ENCODE assay signal across 2 cellular contexts in the genomic region with DNA sequence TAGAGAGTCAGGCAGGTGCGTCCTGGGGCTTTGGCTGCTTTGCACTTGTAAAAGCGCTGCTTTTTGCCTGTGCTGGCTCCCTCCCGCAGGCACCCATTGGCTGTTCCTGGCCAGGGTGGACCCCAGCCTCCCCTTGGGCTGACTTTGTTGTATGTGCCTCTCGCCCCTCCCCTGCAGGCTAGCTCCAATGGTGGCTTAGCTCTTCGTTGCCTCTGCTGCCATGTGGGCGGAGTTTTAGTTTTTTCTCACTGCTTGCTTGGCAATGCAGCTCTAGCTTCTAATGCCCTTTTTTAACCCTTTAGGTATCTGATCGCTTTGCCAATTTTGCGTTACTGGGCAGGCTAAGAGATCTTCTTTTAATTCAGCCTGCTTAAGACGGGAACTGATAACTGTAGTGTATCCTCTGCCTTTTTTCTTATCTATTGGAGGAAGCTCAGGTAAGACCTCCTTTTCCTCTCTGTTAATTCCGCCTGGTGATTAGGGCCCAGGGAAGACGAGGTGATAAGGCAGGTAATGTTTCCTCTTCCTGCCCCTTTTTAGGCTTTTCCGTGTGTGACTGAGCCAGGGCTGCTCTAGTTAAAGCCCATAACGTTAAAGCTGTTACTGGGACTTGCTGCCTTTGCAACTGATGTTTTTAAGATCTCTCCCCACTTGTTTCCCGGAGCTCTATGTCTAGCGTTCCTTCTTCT.
A peak's percentile ranks its signal among the peaks of the same experiment; 100 is the strongest.
TF ChIP-seq lines count a peak whose summit lies in the region.

No MANE protein-coding gene starts in this region.

TF ChIP-seq in HEK293T, 16 proteins besides CTCF, POLR2A, EP300 and RAD21 (continued from another document):
- no peak for TF ChIP-seq SUZ12 (IDR thresholded peaks at IDR 0.05)

TF ChIP-seq in HepG2, 621 proteins besides CTCF, POLR2A, EP300 and RAD21 (continued from another document):
- TF ChIP-seq ZNF367 (CRISPR knock-in tag; IDR thresholded peaks at IDR 0.05; ENCODE audit: borderline replicate concordance), result no peak
- no peak for TF ChIP-seq ZNF430 (CRISPR knock-in tag; IDR thresholded peaks at IDR 0.05)
- TF ChIP-seq ZNF24 (IDR thresholded peaks at IDR 0.05), result no peak
- TF ChIP-seq FOXA1 (IDR thresholded peaks at IDR 0.05), result no peak
- no peak for TF ChIP-seq FOXA1 (CRISPR knock-in tag; IDR thresholded peaks at IDR 0.05)
- TF ChIP-seq, protein P1, sequence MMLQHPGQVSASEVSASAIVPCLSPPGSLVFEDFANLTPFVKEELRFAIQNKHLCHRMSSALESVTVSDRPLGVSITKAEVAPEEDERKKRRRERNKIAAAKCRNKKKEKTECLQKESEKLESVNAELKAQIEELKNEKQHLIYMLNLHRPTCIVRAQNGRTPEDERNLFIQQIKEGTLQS (CRISPR knock-in tag; IDR thresholded peaks at IDR 0.05), result no peak
- TF ChIP-seq MATR3 (CRISPR knock-in tag; IDR thresholded peaks at IDR 0.05), result no peak
- no peak for TF ChIP-seq SRSF4 (IDR thresholded peaks at IDR 0.05; ENCODE audit: low read depth, low read length, poor library complexity, severe bottlenecking)
- TF ChIP-seq KAT2B (IDR thresholded peaks at IDR 0.05; ENCODE audit: borderline replicate concordance, low read depth, low read length), result no peak
- TF ChIP-seq CBX1 (IDR thresholded peaks at IDR 0.05; ENCODE audit: low read depth), result no peak
- peak; percentile 13 for TF ChIP-seq XRCC5 (optimal IDR thresholded peaks at IDR 0.05; ENCODE audit: low read length)
- no peak for TF ChIP-seq MEIS1 (CRISPR knock-in tag; IDR thresholded peaks at IDR 0.05; ENCODE audit: borderline replicate concordance)
- peak; percentile 89 for TF ChIP-seq ZNF652 (CRISPR knock-in tag; IDR thresholded peaks at IDR 0.05; ENCODE audit: borderline replicate concordance, low read depth)
- TF ChIP-seq SCMH1 (CRISPR knock-in tag; IDR thresholded peaks at IDR 0.05; ENCODE audit: borderline replicate concordance), result no peak
- TF ChIP-seq ZNF780A (CRISPR knock-in tag; IDR thresholded peaks at IDR 0.05), result no peak
- TF ChIP-seq, protein P2, sequence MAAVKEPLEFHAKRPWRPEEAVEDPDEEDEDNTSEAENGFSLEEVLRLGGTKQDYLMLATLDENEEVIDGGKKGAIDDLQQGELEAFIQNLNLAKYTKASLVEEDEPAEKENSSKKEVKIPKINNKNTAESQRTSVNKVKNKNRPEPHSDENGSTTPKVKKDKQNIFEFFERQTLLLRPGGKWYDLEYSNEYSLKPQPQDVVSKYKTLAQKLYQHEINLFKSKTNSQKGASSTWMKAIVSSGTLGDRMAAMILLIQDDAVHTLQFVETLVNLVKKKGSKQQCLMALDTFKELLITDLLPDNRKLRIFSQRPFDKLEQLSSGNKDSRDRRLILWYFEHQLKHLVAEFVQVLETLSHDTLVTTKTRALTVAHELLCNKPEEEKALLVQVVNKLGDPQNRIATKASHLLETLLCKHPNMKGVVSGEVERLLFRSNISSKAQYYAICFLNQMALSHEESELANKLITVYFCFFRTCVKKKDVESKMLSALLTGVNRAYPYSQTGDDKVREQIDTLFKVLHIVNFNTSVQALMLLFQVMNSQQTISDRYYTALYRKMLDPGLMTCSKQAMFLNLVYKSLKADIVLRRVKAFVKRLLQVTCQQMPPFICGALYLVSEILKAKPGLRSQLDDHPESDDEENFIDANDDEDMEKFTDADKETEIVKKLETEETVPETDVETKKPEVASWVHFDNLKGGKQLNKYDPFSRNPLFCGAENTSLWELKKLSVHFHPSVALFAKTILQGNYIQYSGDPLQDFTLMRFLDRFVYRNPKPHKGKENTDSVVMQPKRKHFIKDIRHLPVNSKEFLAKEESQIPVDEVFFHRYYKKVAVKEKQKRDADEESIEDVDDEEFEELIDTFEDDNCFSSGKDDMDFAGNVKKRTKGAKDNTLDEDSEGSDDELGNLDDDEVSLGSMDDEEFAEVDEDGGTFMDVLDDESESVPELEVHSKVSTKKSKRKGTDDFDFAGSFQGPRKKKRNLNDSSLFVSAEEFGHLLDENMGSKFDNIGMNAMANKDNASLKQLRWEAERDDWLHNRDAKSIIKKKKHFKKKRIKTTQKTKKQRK (IDR thresholded peaks at IDR 0.05; ENCODE audit: low read length), result no peak
